ENCODE assay signal across 20 cellular contexts in the genomic region with DNA sequence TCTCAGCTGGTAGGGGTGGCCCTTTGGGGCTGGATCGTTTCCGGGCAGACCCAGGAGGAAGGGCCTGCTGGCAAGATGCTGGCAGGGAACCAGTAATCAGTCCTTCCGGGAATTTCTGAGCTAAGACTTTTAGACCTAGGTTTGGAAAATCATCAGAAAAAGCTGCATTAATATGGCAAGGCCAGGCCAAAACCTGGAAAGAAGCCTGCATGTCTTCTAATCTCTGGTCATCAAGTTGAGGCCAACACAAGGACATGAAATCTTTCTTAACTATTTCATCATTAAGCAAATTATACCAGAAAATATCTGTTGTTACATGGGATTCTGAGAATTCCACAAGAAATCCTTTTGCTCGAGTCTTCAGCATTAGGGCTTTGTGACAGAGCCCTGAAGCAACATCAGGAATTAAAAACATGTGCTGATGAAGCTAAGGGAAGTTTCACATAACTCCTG. TPM values are rescaled to one million over a fixed set of nuclear protein-coding genes. Genes with fewer than 3 reads are reported as not detected.
DNase-seq lines count a peak whose midpoint lies in the region; ATAC-seq and TF ChIP-seq lines count a peak whose summit lies in the region.
"Had no signal": no experiment of that assay in that cellular context is flagged by ENCODE, and none has a peak within 500 bp of the region (broad histone marks: within the 10 kb centered on the region; RNA-seq: fewer than 3 reads in every experiment).

No MANE protein-coding gene starts in this region.

- TF ChIP-seq POLR2A in body of pancreas (IDR thresholded peaks at IDR 0.05) = no peak

- no peaks in the 10 kb centered on the region for H3K4me1 ChIP-seq in body of pancreas
- peaks cover 5% of the 10 kb centered on the region for H3K4me1 ChIP-seq in CD8-positive, alpha-beta memory T cell (ENCODE audit: insufficient read depth, low read length)
- H3K4me1 ChIP-seq: pancreas had no signal

- H3K27me3 Mint-ChIP-seq in CD8-positive, alpha-beta memory T cell = no peaks in the 10 kb centered on the region
- H3K27me3 Mint-ChIP-seq: activated CD4-positive, alpha-beta T cell treated with anti-CD3 and anti-CD28 coated beads, Interleukin-2, amount 10 ng/mL, durations not matched to agents 7 days and 5 days; activated naive CD4-positive, alpha-beta T cell treated with anti-CD3 and anti-CD28 coated beads, Interleukin-2, amount 50 U/mL, for 24 hours; CD4-positive, CD25-positive, alpha-beta regulatory T cell; central memory CD8-positive, alpha-beta T cell had no signal

- no peaks in the 10 kb centered on the region for H3K9me3 Mint-ChIP-seq in CD8-positive, alpha-beta memory T cell
- H3K9me3 Mint-ChIP-seq: activated CD4-positive, alpha-beta T cell treated with anti-CD3 and anti-CD28 coated beads, Interleukin-2, amount 10 ng/mL, durations not matched to agents 7 days and 5 days; activated naive CD4-positive, alpha-beta T cell treated with anti-CD3 and anti-CD28 coated beads, Interleukin-2, amount 50 U/mL, for 24 hours; CD4-positive, CD25-positive, alpha-beta regulatory T cell; central memory CD8-positive, alpha-beta T cell; endodermal cell had no signal

- 82 to 85% methylated on average over 4 of the region's 4 CpGs for WGBS in body of pancreas, 2 donors

- H3K36me3 Mint-ChIP-seq in CD8-positive, alpha-beta memory T cell = peaks cover 9 to 37% (median 11%) of the 10 kb centered on the region in 3 donors

- H3K36me3 ChIP-seq in body of pancreas (replicated peaks in 1 of 2; ENCODE audit: insufficient read depth in 1 of 2, low read depth in 2 of 2) = no peaks in the 10 kb centered on the region
- no peaks in the 10 kb centered on the region for H3K36me3 ChIP-seq in CD8-positive, alpha-beta memory T cell (ENCODE audit: insufficient read depth, low read length)
- H3K36me3 ChIP-seq: pancreas had no signal

- H3K27ac Mint-ChIP-seq in CD8-positive, alpha-beta memory T cell = no peak overlapping the region
- H3K27ac Mint-ChIP-seq: activated CD4-positive, alpha-beta T cell treated with anti-CD3 and anti-CD28 coated beads, Interleukin-2, amount 10 ng/mL, durations not matched to agents 7 days and 5 days; activated naive CD4-positive, alpha-beta T cell treated with anti-CD3 and anti-CD28 coated beads, Interleukin-2, amount 50 U/mL, for 24 hours; CD4-positive, CD25-positive, alpha-beta regulatory T cell; endodermal cell had no signal

- no peaks in the 10 kb centered on the region for H3K9me3 ChIP-seq in body of pancreas
- no peaks in the 10 kb centered on the region for H3K9me3 ChIP-seq in CD8-positive, alpha-beta memory T cell (ENCODE audit: low read length)
- H3K9me3 ChIP-seq: pancreas, SJSA1 had no signal

- no peak for TF ChIP-seq CTCF in body of pancreas (IDR thresholded peaks at IDR 0.05)

- no peak overlapping the region for H3K4me3 Mint-ChIP-seq in CD8-positive, alpha-beta memory T cell
- H3K4me3 Mint-ChIP-seq: activated CD4-positive, alpha-beta T cell treated with anti-CD3 and anti-CD28 coated beads, Interleukin-2, amount 10 ng/mL, durations not matched to agents 7 days and 5 days; activated naive CD4-positive, alpha-beta T cell treated with anti-CD3 and anti-CD28 coated beads, Interleukin-2, amount 50 U/mL, for 24 hours; CD4-positive, CD25-positive, alpha-beta regulatory T cell; central memory CD8-positive, alpha-beta T cell; endodermal cell had no signal

- POLR2A ChIA-PET in CD8-positive, alpha-beta memory T cell (lab: Charles Lee) = interaction anchor here (0.6 kb wide), 1 partner anchor 9 kb away, joined by 4 read pairs; no protein-coding TSS in a partner anchor

- CTCF ChIA-PET in CD8-positive, alpha-beta memory T cell (lab: Charles Lee) = no interaction called here

- no peak overlapping the region for H3K4me3 ChIP-seq in body of pancreas
- H3K4me3 ChIP-seq in CD8-positive, alpha-beta memory T cell (ENCODE audit: low read length) = no peak overlapping the region
- H3K4me3 ChIP-seq: pancreas, SJSA1 had no signal

- DNase-seq in GM04504 (ENCODE audit: low read depth) (peak; percentile 76), body of pancreas (no peak), iris pigment epithelial cell (ENCODE audit: low read depth) (peak; percentile 44), stromal cell of bone marrow (ENCODE audit: low read depth) (peak; percentile 55), NCI-H526 treated with DMSO at 0.1 percent for 48 hours (lab: John Stamatoyannopoulos, UW) (no peak)
- no peak for DNase-seq in CD8-positive, alpha-beta memory T cell
- DNase-seq: activated CD4-positive, alpha-beta T cell treated with anti-CD3 and anti-CD28 coated beads, Interleukin-2, amount 10 ng/mL, durations not matched to agents 7 days and 5 days; activated T-cell treated with anti-CD3 and anti-CD28 coated beads for 4 hours; CD4-positive, CD25-positive, alpha-beta regulatory T cell; DND-41; endodermal cell; glutamatergic neuron; islet precursor cell; NCI-H446 treated with DMSO at 0.1 percent for 48 hours; pancreas had no signal

- peaks cover 2 to 3% (median 3%) of the 10 kb centered on the region in 3 donors for H3K4me1 Mint-ChIP-seq in CD8-positive, alpha-beta memory T cell
- H3K4me1 Mint-ChIP-seq: central memory CD8-positive, alpha-beta T cell had no signal

- ATAC-seq in body of pancreas (peak; percentile 15), GM21825 (IDR thresholded peaks at IDR 0.05; ENCODE audit: unreplicated experiment) (no peak)

- no peaks in the 10 kb centered on the region for H3K27me3 ChIP-seq in body of pancreas
- H3K27me3 ChIP-seq in CD8-positive, alpha-beta memory T cell (ENCODE audit: insufficient read depth, low read length, poor library complexity, severe bottlenecking) = no peaks in the 10 kb centered on the region
- H3K27me3 ChIP-seq: pancreas, SJSA1 had no signal

- no peak overlapping the region for H3K27ac ChIP-seq in body of pancreas
- H3K27ac ChIP-seq in CD8-positive, alpha-beta memory T cell (ENCODE audit: low read depth, low read length) = no peak overlapping the region
- H3K27ac ChIP-seq: SJSA1 had no signal

- intact Hi-C loops in body of pancreas (cut with DNase I) = no loop called here

RNA-seq across cellular contexts. Expression of a gene that starts 19.9 kb away (rescaled TPM):
- total RNA-seq in body of pancreas = over 10,000 TPM; 26,456 to 42,834 TPM
- total RNA-seq in CD8-positive, alpha-beta memory T cell = not detected
- polyA plus RNA-seq in CD8-positive, alpha-beta memory T cell = not detected
- total RNA-seq: activated CD4-positive, alpha-beta T cell treated with anti-CD3 and anti-CD28 coated beads, Interleukin-2, amount 10 ng/mL, durations not matched to agents 7 days and 5 days; CD4-positive, CD25-positive, alpha-beta regulatory T cell; endodermal cell; H1; SJSA1 had no signal
- polyA plus RNA-seq: H1 had no signal

RNA-seq across cellular contexts. Expression of a gene that starts 40.7 kb away (rescaled TPM):
- total RNA-seq in body of pancreas = 1 to 10 TPM; 6.9 to 8.3 TPM
- 10 to 100 TPM; 16.6 to 18.8 TPM for total RNA-seq in CD8-positive, alpha-beta memory T cell
- 23.6 TPM for polyA plus RNA-seq in CD8-positive, alpha-beta memory T cell

RNA-seq across cellular contexts. Expression of a gene that starts 55.5 kb away (rescaled TPM):
- not detected for total RNA-seq in body of pancreas
- 1 to 10 TPM; 1.0 to 2.0 TPM for total RNA-seq in CD8-positive, alpha-beta memory T cell
- polyA plus RNA-seq in CD8-positive, alpha-beta memory T cell = 30.5 TPM
- total RNA-seq: activated CD4-positive, alpha-beta T cell treated with anti-CD3 and anti-CD28 coated beads, Interleukin-2, amount 10 ng/mL, durations not matched to agents 7 days and 5 days; endodermal cell; H1 had no signal

Comparison
In these comparisons a context has a peak if more than half of its experiments do, and no peak if none do; other contexts are left out.
1. DNase-seq: peak in GM04504 (single experiment), iris pigment epithelial cell (single experiment) and stromal cell of bone marrow (single experiment); none in body of pancreas (0 of 4), CD8-positive, alpha-beta memory T cell (0 of 5) and NCI-H526 treated with DMSO at 0.1 percent for 48 hours (single experiment).
2. RNA of a gene that starts 19.9 kb away (total RNA-seq): 26,456 to 42,834 TPM in body of pancreas; not detected in CD8-positive, alpha-beta memory T cell; every median in the first group is over 1,000 times any median in the second.